Comparison of ENCODE assay signal across 8 cellular contexts in genomic region chrX:45229348-45229747, GRCh38. TPM values are rescaled to one million over a fixed set of nuclear protein-coding genes. Genes with fewer than 3 reads are reported as not detected.
"Had no signal": no experiment of that assay in that cellular context is flagged by ENCODE, and none has a peak within 500 bp of the region (broad histone marks: within the 10 kb centered on the region; RNA-seq: fewer than 3 reads in every experiment).

No MANE protein-coding gene starts in this region.

- FAIRE-seq: G401.6, GM12878, GM12891, GM12892, GM19239 had no signal

- DNase-seq: GDM1, GF-D8 had no signal

- ATAC-seq: GM12878 had no signal

- H3K4me3 ChIP-seq: GM12878 had no signal

RNA-seq across cellular contexts. Expression of gene DIPK2B, which starts 28.7 kb away (rescaled TPM):
- total RNA-seq: G401, GM12878 had no signal
- polyA plus RNA-seq: GM12878 had no signal
